1 cellular context compared by ENCODE assay signal in genomic region chr22:31399211-31400022, GRCh38.
A peak's percentile ranks its signal among the peaks of the same experiment; 100 is the strongest.
TF ChIP-seq lines count a peak whose summit lies in the region.

Gene DRG1, plus strand, starts transcription at chr22:31399604. Its CDS starts 80 bp downstream, at chr22:31399684.

TF ChIP-seq in HepG2, 621 proteins besides CTCF, POLR2A, EP300 and RAD21 (continued from another document and continues in another):
- no peak; the same call in 1 of the 2 replicates for TF ChIP-seq ZNF281 (CRISPR knock-in tag; IDR thresholded peaks at IDR 0.05; ENCODE audit: borderline replicate concordance)
- peak; percentile 61; the same call in 1 of the 2 replicates for TF ChIP-seq HIC2 (CRISPR knock-in tag; IDR thresholded peaks at IDR 0.05; ENCODE audit: low read depth)
- no peak for TF ChIP-seq JARID2 (CRISPR knock-in tag; IDR thresholded peaks at IDR 0.05; ENCODE audit: insufficient replicate concordance)
- TF ChIP-seq ATF6 (CRISPR knock-in tag; conservative IDR thresholded peaks at IDR 0.05) = no peak; the same call in 1 of the 2 replicates
- no peak for TF ChIP-seq FLYWCH1 (CRISPR knock-in tag; IDR thresholded peaks at IDR 0.05)
- 0 out of 2 replicates have a peak, but pooled peaks have one; percentile 6 for TF ChIP-seq FOSL2 (CRISPR knock-in tag; IDR thresholded peaks at IDR 0.05)
- TF ChIP-seq SMAD3 (CRISPR knock-in tag; IDR thresholded peaks at IDR 0.05) = 0 out of 2 replicates have a peak, but pooled peaks have one; percentile 52
- no peak for TF ChIP-seq KLF9 (CRISPR knock-in tag; IDR thresholded peaks at IDR 0.05; ENCODE audit: low read depth)
- TF ChIP-seq POLR2G (IDR thresholded peaks at IDR 0.05; ENCODE audit: low read depth, low read length) = peak; percentile 97
- TF ChIP-seq JUNB (CRISPR knock-in tag; IDR thresholded peaks at IDR 0.05; ENCODE audit: borderline replicate concordance) = no peak; the same call in 1 of the 2 replicates
- no peak for TF ChIP-seq ZNF317 (CRISPR knock-in tag; IDR thresholded peaks at IDR 0.05)
- TF ChIP-seq CEBPZ (IDR thresholded peaks at IDR 0.05; ENCODE audit: low read length) = no peak
- peak; percentile 97 for TF ChIP-seq NR2C2 (CRISPR knock-in tag; IDR thresholded peaks at IDR 0.05; ENCODE audit: borderline replicate concordance)
- no peak for TF ChIP-seq ZBTB40 (IDR thresholded peaks at IDR 0.05)
- peak; percentile 75 for TF ChIP-seq ZBTB40 (CRISPR knock-in tag; IDR thresholded peaks at IDR 0.05)
- TF ChIP-seq NR3C1 (CRISPR knock-in tag; IDR thresholded peaks at IDR 0.05) = no peak
- TF ChIP-seq THYN1 (CRISPR knock-in tag; IDR thresholded peaks at IDR 0.05; ENCODE audit: borderline replicate concordance, low read depth) = no peak
- no peak for TF ChIP-seq ZNF660 (CRISPR knock-in tag; IDR thresholded peaks at IDR 0.05; ENCODE audit: borderline replicate concordance, low read depth)
- TF ChIP-seq SSRP1 (CRISPR knock-in tag; IDR thresholded peaks at IDR 0.05) = 0 out of 2 replicates have a peak, but pooled peaks have one; percentile 61
- TF ChIP-seq GPBP1L1 (CRISPR knock-in tag; IDR thresholded peaks at IDR 0.05) = no peak
- peak; percentile 78 for TF ChIP-seq SRY (CRISPR knock-in tag; IDR thresholded peaks at IDR 0.05)
- TF ChIP-seq MBNL3 (CRISPR knock-in tag; conservative IDR thresholded peaks at IDR 0.05) = no peak
- peak; percentile 58; the same call in 1 of the 2 replicates for TF ChIP-seq HOXD1 (CRISPR knock-in tag; IDR thresholded peaks at IDR 0.05)
- TF ChIP-seq SP2 (CRISPR knock-in tag; IDR thresholded peaks at IDR 0.05) = no peak
- 0 out of 2 replicates have a peak, but pooled peaks have one; percentile 33 for TF ChIP-seq SATB2 (CRISPR knock-in tag; IDR thresholded peaks at IDR 0.05)
- TF ChIP-seq ZNF333 (CRISPR knock-in tag; IDR thresholded peaks at IDR 0.05; ENCODE audit: borderline replicate concordance) = no peak
- TF ChIP-seq GTF2F1 (IDR thresholded peaks at IDR 0.05; ENCODE audit: low read length) = no peak
- no peak for TF ChIP-seq SMYD3 (CRISPR knock-in tag; IDR thresholded peaks at IDR 0.05)
- peak; percentile 75 for TF ChIP-seq ZNF784 (CRISPR knock-in tag; IDR thresholded peaks at IDR 0.05; ENCODE audit: borderline replicate concordance)
- TF ChIP-seq ZNF7 (CRISPR knock-in tag; IDR thresholded peaks at IDR 0.05) = 0 out of 2 replicates have a peak, but pooled peaks have one; percentile 5
- peak; percentile 65; the same call in 1 of the 2 replicates for TF ChIP-seq ZNF740 (CRISPR knock-in tag; IDR thresholded peaks at IDR 0.05)
- TF ChIP-seq ZNF605 (CRISPR knock-in tag; IDR thresholded peaks at IDR 0.05) = peak; percentile 87
- peak; percentile 44; the same call in 1 of the 2 replicates for TF ChIP-seq ZIK1 (CRISPR knock-in tag; IDR thresholded peaks at IDR 0.05; ENCODE audit: borderline replicate concordance, low read depth)
- 0 out of 2 replicates have a peak, but pooled peaks have one; percentile 48 for TF ChIP-seq PBX3 (CRISPR knock-in tag; IDR thresholded peaks at IDR 0.05; ENCODE audit: borderline replicate concordance)
